Comparison of ENCODE assay signal across 8 cellular contexts in the genomic region with DNA sequence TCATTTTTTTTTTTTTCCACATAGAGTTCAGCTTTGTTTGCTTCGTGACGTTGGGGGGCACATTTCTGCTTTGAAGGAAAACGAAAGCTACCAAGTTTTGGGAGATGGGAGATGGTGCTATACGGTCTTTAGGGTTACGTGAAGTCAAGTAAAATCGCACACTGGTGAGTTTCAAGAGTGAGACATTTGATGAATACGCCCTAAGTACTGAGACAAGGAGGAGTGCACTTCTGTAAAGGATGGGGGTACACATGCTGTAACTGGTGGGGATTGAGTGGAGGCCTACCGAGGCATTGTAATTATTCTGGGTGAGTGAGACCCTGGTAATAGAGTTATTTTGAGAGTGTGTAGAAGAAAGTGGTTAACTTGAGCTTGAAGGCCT. TPM values are rescaled to one million over a fixed set of nuclear protein-coding genes. Genes with fewer than 3 reads are reported as not detected.
DNase-seq lines count a peak whose midpoint lies in the region; ATAC-seq and TF ChIP-seq lines count a peak whose summit lies in the region.

No MANE protein-coding gene starts in this region.

- no peak for DNase-seq in activated CD4-positive, alpha-beta T cell treated with anti-CD3 and anti-CD28 coated beads, Interleukin-2, amount 10 ng/mL, durations not matched to agents 7 days and 5 days
- no peak for DNase-seq in activated CD4-positive, alpha-beta T cell treated with anti-CD3 and anti-CD28 coated beads, Interleukin-2, amount 50 U/mL, for 1 hour
- DNase-seq in WERI-Rb-1 = no peak
- DNase-seq in germinal center (ENCODE audit: low spot score) = peak; percentile 1
- DNase-seq in prostate gland (ENCODE audit: low spot score) = no peak
- DNase-seq in activated CD4-positive, CD25-positive, alpha-beta regulatory T cell (lab: John Stamatoyannopoulos, UW) = no peak
- DNase-seq in activated gamma-delta T cell (lab: John Stamatoyannopoulos, UW) = no peak

- H3K36me3 ChIP-seq in WERI-Rb-1 (no peaks in the 10 kb centered on the region), prostate gland (no peaks in the 10 kb centered on the region)

- H3K27ac ChIP-seq in WERI-Rb-1 (no peak overlapping the region), prostate gland (peak overlapping the region; percentile 65 to 75)

- peaks cover 37% of the 10 kb centered on the region for H3K4me1 Mint-ChIP-seq in activated CD4-positive, alpha-beta T cell treated with anti-CD3 and anti-CD28 coated beads, Interleukin-2, amount 10 ng/mL, durations not matched to agents 7 days and 5 days

- ATAC-seq in HG03097 (IDR thresholded peaks at IDR 0.05; ENCODE audit: low FRiP score, unreplicated experiment) = no peak

- H3K4me3 ChIP-seq in WERI-Rb-1 (ENCODE audit: low read depth, low read length) (peak overlapping the region; percentile 28), prostate gland (peak overlapping the region; percentile 43 to 46)

- peak overlapping the region; percentile 98 for H3K27ac Mint-ChIP-seq in activated CD4-positive, alpha-beta T cell treated with anti-CD3 and anti-CD28 coated beads, Interleukin-2, amount 10 ng/mL, durations not matched to agents 7 days and 5 days

- TF ChIP-seq CTCF in WERI-Rb-1 (IDR thresholded peaks at IDR 0.05; ENCODE audit: low read depth, low read length) (no peak), prostate gland (IDR thresholded peaks at IDR 0.05) (no peak)

- no peaks in the 10 kb centered on the region for H3K27me3 Mint-ChIP-seq in activated CD4-positive, alpha-beta T cell treated with anti-CD3 and anti-CD28 coated beads, Interleukin-2, amount 10 ng/mL, durations not matched to agents 7 days and 5 days

- CTCF ChIA-PET in activated CD4-positive, alpha-beta T cell treated with anti-CD3 and anti-CD28 coated beads, Interleukin-2, amount 10 ng/mL, durations not matched to agents 7 days and 5 days (lab: Charles Lee) = interaction anchor here (0.7 to 1.0 kb wide), 2 partner anchors 10 to 74 kb away, joined by 3 to 4 read pairs; no protein-coding TSS in a partner anchor

- no peaks in the 10 kb centered on the region for H3K27me3 ChIP-seq in WERI-Rb-1 (ENCODE audit: insufficient read depth, low read depth, severe bottlenecking)
- no peaks in the 10 kb centered on the region for H3K27me3 ChIP-seq in prostate gland (replicated peaks; ENCODE audit: insufficient read depth)

- no peaks in the 10 kb centered on the region for H3K9me3 ChIP-seq in WERI-Rb-1 (ENCODE audit: severe bottlenecking)
- no peaks in the 10 kb centered on the region for H3K9me3 ChIP-seq in prostate gland

- no peaks in the 10 kb centered on the region for H3K9me3 Mint-ChIP-seq in activated CD4-positive, alpha-beta T cell treated with anti-CD3 and anti-CD28 coated beads, Interleukin-2, amount 10 ng/mL, durations not matched to agents 7 days and 5 days

- POLR2A ChIA-PET in activated CD4-positive, alpha-beta T cell treated with anti-CD3 and anti-CD28 coated beads, Interleukin-2, amount 10 ng/mL, durations not matched to agents 7 days and 5 days (lab: Charles Lee) = no interaction called here

- peak overlapping the region; percentile 98 for H3K4me3 Mint-ChIP-seq in activated CD4-positive, alpha-beta T cell treated with anti-CD3 and anti-CD28 coated beads, Interleukin-2, amount 10 ng/mL, durations not matched to agents 7 days and 5 days

- H3K4me1 ChIP-seq in prostate gland (replicated peaks) = no peaks in the 10 kb centered on the region

- TF ChIP-seq POLR2A in prostate gland (IDR thresholded peaks at IDR 0.05) = no peak

- intact Hi-C loops in prostate gland (cut with DNase I) = loop anchor here (10.0 kb wide), 1 partner anchor 62 kb away; no protein-coding TSS in a partner anchor

- under 1% methylated on average over 8 of the region's 8 CpGs for WGBS in prostate gland

- peaks cover 35% of the 10 kb centered on the region for H3K36me3 Mint-ChIP-seq in activated CD4-positive, alpha-beta T cell treated with anti-CD3 and anti-CD28 coated beads, Interleukin-2, amount 10 ng/mL, durations not matched to agents 7 days and 5 days (ENCODE audit: low read depth)

RNA-seq across cellular contexts. Expression of gene SH3BGRL, which starts 0.5 kb away (rescaled TPM):
- total RNA-seq in activated CD4-positive, alpha-beta T cell treated with anti-CD3 and anti-CD28 coated beads, Interleukin-2, amount 10 ng/mL, durations not matched to agents 7 days and 5 days = 10 to 100 TPM; 79.8 to 84.9 TPM
- total RNA-seq in prostate gland = 100 to 1,000 TPM; 108 to 181 TPM

RNA-seq across cellular contexts. Expression of gene HMGN5, which starts 0.7 kb away (rescaled TPM):
- total RNA-seq in activated CD4-positive, alpha-beta T cell treated with anti-CD3 and anti-CD28 coated beads, Interleukin-2, amount 10 ng/mL, durations not matched to agents 7 days and 5 days = 1 to 10 TPM; 1.4 to 3.2 TPM
- total RNA-seq in prostate gland = 10 to 100 TPM in 1 of 2 donors, 1 to 10 TPM in 1; 5.6 to 63.5 TPM
